Comparison of ENCODE assay signal across 1 cellular context in the genomic region with DNA sequence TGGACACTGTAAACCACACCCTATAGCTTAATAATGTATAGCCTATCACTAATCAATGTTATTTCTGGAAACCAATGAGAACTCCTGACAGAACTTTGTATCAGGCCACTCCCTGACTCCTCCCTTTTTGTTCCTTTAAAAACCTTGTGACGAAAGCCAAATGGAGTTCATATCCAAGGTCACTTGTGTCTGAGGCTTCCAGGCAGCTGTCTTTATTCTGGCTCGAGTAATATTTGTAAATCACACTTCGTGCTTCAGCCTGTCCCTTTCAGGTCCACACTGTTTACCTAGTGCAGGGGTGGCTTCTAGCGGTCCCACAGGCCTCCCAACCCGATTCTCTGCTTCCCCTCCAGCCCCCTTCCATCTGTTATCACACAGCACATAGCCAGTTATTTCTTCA.
TF ChIP-seq lines count a peak whose summit lies in the region.

No MANE protein-coding gene starts in this region.

TF ChIP-seq in HepG2, 621 proteins besides CTCF, POLR2A, EP300 and RAD21 (continued from another document):
- TF ChIP-seq, protein P1, sequence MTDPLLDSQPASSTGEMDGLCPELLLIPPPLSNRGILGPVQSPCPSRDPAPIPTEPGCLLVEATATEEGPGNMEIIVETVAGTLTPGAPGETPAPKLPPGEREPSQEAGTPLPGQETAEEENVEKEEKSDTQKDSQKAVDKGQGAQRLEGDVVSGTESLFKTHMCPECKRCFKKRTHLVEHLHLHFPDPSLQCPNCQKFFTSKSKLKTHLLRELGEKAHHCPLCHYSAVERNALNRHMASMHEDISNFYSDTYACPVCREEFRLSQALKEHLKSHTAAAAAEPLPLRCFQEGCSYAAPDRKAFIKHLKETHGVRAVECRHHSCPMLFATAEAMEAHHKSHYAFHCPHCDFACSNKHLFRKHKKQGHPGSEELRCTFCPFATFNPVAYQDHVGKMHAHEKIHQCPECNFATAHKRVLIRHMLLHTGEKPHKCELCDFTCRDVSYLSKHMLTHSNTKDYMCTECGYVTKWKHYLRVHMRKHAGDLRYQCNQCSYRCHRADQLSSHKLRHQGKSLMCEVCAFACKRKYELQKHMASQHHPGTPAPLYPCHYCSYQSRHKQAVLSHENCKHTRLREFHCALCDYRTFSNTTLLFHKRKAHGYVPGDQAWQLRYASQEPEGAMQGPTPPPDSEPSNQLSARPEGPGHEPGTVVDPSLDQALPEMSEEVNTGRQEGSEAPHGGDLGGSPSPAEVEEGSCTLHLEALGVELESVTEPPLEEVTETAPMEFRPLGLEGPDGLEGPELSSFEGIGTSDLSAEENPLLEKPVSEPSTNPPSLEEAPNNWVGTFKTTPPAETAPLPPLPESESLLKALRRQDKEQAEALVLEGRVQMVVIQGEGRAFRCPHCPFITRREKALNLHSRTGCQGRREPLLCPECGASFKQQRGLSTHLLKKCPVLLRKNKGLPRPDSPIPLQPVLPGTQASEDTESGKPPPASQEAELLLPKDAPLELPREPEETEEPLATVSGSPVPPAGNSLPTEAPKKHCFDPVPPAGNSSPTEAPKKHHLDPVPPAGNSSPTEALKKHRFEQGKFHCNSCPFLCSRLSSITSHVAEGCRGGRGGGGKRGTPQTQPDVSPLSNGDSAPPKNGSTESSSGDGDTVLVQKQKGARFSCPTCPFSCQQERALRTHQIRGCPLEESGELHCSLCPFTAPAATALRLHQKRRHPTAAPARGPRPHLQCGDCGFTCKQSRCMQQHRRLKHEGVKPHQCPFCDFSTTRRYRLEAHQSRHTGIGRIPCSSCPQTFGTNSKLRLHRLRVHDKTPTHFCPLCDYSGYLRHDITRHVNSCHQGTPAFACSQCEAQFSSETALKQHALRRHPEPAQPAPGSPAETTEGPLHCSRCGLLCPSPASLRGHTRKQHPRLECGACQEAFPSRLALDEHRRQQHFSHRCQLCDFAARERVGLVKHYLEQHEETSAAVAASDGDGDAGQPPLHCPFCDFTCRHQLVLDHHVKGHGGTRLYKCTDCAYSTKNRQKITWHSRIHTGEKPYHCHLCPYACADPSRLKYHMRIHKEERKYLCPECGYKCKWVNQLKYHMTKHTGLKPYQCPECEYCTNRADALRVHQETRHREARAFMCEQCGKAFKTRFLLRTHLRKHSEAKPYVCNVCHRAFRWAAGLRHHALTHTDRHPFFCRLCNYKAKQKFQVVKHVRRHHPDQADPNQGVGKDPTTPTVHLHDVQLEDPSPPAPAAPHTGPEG (CRISPR knock-in tag; IDR thresholded peaks at IDR 0.05): no peak
- no peak for TF ChIP-seq TGIF2 (CRISPR knock-in tag; IDR thresholded peaks at IDR 0.05)
- peak; percentile 31; the same call in 1 of the 2 replicates for TF ChIP-seq MIER3 (CRISPR knock-in tag; IDR thresholded peaks at IDR 0.05; ENCODE audit: borderline replicate concordance)
- TF ChIP-seq, protein P2, sequence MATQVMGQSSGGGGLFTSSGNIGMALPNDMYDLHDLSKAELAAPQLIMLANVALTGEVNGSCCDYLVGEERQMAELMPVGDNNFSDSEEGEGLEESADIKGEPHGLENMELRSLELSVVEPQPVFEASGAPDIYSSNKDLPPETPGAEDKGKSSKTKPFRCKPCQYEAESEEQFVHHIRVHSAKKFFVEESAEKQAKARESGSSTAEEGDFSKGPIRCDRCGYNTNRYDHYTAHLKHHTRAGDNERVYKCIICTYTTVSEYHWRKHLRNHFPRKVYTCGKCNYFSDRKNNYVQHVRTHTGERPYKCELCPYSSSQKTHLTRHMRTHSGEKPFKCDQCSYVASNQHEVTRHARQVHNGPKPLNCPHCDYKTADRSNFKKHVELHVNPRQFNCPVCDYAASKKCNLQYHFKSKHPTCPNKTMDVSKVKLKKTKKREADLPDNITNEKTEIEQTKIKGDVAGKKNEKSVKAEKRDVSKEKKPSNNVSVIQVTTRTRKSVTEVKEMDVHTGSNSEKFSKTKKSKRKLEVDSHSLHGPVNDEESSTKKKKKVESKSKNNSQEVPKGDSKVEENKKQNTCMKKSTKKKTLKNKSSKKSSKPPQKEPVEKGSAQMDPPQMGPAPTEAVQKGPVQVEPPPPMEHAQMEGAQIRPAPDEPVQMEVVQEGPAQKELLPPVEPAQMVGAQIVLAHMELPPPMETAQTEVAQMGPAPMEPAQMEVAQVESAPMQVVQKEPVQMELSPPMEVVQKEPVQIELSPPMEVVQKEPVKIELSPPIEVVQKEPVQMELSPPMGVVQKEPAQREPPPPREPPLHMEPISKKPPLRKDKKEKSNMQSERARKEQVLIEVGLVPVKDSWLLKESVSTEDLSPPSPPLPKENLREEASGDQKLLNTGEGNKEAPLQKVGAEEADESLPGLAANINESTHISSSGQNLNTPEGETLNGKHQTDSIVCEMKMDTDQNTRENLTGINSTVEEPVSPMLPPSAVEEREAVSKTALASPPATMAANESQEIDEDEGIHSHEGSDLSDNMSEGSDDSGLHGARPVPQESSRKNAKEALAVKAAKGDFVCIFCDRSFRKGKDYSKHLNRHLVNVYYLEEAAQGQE (IDR thresholded peaks at IDR 0.05; ENCODE audit: borderline replicate concordance in 1 of 2, low read depth in 1 of 2, low read length in 2 of 2): no peak
- TF ChIP-seq ZNF775 (CRISPR knock-in tag; IDR thresholded peaks at IDR 0.05; ENCODE audit: borderline replicate concordance): no peak
- TF ChIP-seq, protein P3, sequence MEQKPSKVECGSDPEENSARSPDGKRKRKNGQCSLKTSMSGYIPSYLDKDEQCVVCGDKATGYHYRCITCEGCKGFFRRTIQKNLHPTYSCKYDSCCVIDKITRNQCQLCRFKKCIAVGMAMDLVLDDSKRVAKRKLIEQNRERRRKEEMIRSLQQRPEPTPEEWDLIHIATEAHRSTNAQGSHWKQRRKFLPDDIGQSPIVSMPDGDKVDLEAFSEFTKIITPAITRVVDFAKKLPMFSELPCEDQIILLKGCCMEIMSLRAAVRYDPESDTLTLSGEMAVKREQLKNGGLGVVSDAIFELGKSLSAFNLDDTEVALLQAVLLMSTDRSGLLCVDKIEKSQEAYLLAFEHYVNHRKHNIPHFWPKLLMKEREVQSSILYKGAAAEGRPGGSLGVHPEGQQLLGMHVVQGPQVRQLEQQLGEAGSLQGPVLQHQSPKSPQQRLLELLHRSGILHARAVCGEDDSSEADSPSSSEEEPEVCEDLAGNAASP (CRISPR knock-in tag; IDR thresholded peaks at IDR 0.05; ENCODE audit: borderline replicate concordance): peak; percentile 28; the same call in 1 of the 2 replicates
- no peak for TF ChIP-seq MED13 (CRISPR knock-in tag; IDR thresholded peaks at IDR 0.05)
- no peak for TF ChIP-seq ZNF350 (CRISPR knock-in tag; IDR thresholded peaks at IDR 0.05; ENCODE audit: borderline replicate concordance, low read depth)
- no peak for TF ChIP-seq ZNF629 (CRISPR knock-in tag; conservative IDR thresholded peaks at IDR 0.05)
- TF ChIP-seq ZSCAN25 (CRISPR knock-in tag; IDR thresholded peaks at IDR 0.05): peak; percentile 73; the same call in 1 of the 2 replicates
- TF ChIP-seq JUN (CRISPR knock-in tag; IDR thresholded peaks at IDR 0.05): no peak
- TF ChIP-seq ZBTB1 (CRISPR knock-in tag; IDR thresholded peaks at IDR 0.05; ENCODE audit: borderline replicate concordance): no peak
- no peak for TF ChIP-seq ATF7-NPFF (CRISPR knock-in tag; IDR thresholded peaks at IDR 0.05; ENCODE audit: low read depth)
- no peak for TF ChIP-seq ZNF282 (IDR thresholded peaks at IDR 0.05; ENCODE audit: partially characterized antibody)
- TF ChIP-seq CCAR2 (optimal IDR thresholded peaks at IDR 0.05; ENCODE audit: low read depth, low read length): no peak
- TF ChIP-seq ETV6 (CRISPR knock-in tag; conservative IDR thresholded peaks at IDR 0.05): no peak
- TF ChIP-seq, protein P4, sequence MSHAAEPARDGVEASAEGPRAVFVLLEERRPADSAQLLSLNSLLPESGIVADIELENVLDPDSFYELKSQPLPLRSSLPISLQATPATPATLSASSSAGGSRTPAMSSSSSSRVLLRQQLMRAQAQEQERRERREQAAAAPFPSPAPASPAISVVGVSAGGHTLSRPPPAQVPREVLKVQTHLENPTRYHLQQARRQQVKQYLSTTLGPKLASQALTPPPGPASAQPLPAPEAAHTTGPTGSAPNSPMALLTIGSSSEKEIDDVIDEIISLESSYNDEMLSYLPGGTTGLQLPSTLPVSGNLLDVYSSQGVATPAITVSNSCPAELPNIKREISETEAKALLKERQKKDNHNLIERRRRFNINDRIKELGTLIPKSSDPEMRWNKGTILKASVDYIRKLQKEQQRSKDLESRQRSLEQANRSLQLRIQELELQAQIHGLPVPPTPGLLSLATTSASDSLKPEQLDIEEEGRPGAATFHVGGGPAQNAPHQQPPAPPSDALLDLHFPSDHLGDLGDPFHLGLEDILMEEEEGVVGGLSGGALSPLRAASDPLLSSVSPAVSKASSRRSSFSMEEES (CRISPR knock-in tag; IDR thresholded peaks at IDR 0.05): 0 out of 2 replicates have a peak, but pooled peaks have one; percentile 25
- TF ChIP-seq ZNF383 (CRISPR knock-in tag; IDR thresholded peaks at IDR 0.05; ENCODE audit: borderline replicate concordance): no peak
- TF ChIP-seq FOXO1 (CRISPR knock-in tag; IDR thresholded peaks at IDR 0.05): 0 out of 2 replicates have a peak, but pooled peaks have one; percentile 38
- TF ChIP-seq SP140L (CRISPR knock-in tag; IDR thresholded peaks at IDR 0.05; ENCODE audit: borderline replicate concordance): no peak
- TF ChIP-seq, protein P5, sequence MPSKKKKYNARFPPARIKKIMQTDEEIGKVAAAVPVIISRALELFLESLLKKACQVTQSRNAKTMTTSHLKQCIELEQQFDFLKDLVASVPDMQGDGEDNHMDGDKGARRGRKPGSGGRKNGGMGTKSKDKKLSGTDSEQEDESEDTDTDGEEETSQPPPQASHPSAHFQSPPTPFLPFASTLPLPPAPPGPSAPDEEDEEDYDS (CRISPR knock-in tag; IDR thresholded peaks at IDR 0.05): peak; percentile 80
- TF ChIP-seq CHCHD3 (CRISPR knock-in tag; IDR thresholded peaks at IDR 0.05): no peak
- peak; percentile 26; the same call in 1 of the 2 replicates for TF ChIP-seq ZFX (CRISPR knock-in tag; IDR thresholded peaks at IDR 0.05; ENCODE audit: low read depth)
- peak; percentile 18; the same call in 1 of the 2 replicates for TF ChIP-seq FOXK1 (CRISPR knock-in tag; IDR thresholded peaks at IDR 0.05; ENCODE audit: borderline replicate concordance, low read depth)
- TF ChIP-seq XRCC5 (optimal IDR thresholded peaks at IDR 0.05; ENCODE audit: low read length): no peak
- TF ChIP-seq, protein P6, sequence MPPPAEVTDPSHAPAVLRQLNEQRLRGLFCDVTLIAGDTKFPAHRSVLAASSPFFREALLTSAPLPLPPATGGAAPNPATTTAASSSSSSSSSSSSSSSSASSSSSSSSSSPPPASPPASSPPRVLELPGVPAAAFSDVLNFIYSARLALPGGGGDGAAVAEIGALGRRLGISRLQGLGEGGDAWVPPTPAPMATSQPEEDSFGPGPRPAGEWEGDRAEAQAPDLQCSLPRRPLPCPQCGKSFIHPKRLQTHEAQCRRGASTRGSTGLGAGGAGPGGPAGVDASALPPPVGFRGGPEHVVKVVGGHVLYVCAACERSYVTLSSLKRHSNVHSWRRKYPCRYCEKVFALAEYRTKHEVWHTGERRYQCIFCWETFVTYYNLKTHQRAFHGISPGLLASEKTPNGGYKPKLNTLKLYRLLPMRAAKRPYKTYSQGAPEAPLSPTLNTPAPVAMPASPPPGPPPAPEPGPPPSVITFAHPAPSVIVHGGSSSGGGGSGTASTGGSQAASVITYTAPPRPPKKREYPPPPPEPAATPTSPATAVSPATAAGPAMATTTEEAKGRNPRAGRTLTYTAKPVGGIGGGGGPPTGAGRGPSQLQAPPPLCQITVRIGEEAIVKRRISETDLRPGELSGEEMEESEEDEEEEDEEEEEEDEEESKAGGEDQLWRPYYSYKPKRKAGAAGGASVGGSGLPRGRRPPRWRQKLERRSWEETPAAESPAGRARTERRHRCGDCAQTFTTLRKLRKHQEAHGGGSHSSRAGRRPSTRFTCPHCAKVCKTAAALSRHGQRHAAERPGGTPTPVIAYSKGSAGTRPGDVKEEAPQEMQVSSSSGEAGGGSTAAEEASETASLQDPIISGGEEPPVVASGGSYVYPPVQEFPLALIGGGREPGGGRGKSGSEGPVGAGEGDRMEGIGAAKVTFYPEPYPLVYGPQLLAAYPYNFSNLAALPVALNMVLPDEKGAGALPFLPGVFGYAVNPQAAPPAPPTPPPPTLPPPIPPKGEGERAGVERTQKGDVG (CRISPR knock-in tag; IDR thresholded peaks at IDR 0.05; ENCODE audit: borderline replicate concordance): no peak
- TF ChIP-seq ZFP36L1 (CRISPR knock-in tag; IDR thresholded peaks at IDR 0.05): no peak
- no peak for TF ChIP-seq CREB1 (IDR thresholded peaks at IDR 0.05)
- TF ChIP-seq CREB1 (CRISPR knock-in tag; IDR thresholded peaks at IDR 0.05): peak; percentile 52; the same call in 1 of the 2 replicates
- TF ChIP-seq POLR2G (IDR thresholded peaks at IDR 0.05; ENCODE audit: low read depth, low read length): no peak
- TF ChIP-seq NCOA2 (CRISPR knock-in tag; IDR thresholded peaks at IDR 0.05): peak; percentile 71
- TF ChIP-seq ZNF234 (CRISPR knock-in tag; conservative IDR thresholded peaks at IDR 0.05): no peak
- TF ChIP-seq PCBP1 (IDR thresholded peaks at IDR 0.05; ENCODE audit: borderline replicate concordance, low read depth, low read length): no peak
- no peak for TF ChIP-seq JUND (CRISPR knock-in tag; IDR thresholded peaks at IDR 0.05)
- peak; percentile 71 for TF ChIP-seq RARA (CRISPR knock-in tag; IDR thresholded peaks at IDR 0.05)
- TF ChIP-seq, protein P7, sequence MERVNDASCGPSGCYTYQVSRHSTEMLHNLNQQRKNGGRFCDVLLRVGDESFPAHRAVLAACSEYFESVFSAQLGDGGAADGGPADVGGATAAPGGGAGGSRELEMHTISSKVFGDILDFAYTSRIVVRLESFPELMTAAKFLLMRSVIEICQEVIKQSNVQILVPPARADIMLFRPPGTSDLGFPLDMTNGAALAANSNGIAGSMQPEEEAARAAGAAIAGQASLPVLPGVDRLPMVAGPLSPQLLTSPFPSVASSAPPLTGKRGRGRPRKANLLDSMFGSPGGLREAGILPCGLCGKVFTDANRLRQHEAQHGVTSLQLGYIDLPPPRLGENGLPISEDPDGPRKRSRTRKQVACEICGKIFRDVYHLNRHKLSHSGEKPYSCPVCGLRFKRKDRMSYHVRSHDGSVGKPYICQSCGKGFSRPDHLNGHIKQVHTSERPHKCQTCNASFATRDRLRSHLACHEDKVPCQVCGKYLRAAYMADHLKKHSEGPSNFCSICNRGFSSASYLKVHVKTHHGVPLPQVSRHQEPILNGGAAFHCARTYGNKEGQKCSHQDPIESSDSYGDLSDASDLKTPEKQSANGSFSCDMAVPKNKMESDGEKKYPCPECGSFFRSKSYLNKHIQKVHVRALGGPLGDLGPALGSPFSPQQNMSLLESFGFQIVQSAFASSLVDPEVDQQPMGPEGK (CRISPR knock-in tag; IDR thresholded peaks at IDR 0.05): peak; percentile 61
- no peak for TF ChIP-seq KLF13 (CRISPR knock-in tag; IDR thresholded peaks at IDR 0.05)
- TF ChIP-seq U2AF2 (IDR thresholded peaks at IDR 0.05; ENCODE audit: low read depth, low read length): no peak
- no peak for TF ChIP-seq ZNF644 (CRISPR knock-in tag; IDR thresholded peaks at IDR 0.05; ENCODE audit: low read depth)
